In the genomic region with DNA sequence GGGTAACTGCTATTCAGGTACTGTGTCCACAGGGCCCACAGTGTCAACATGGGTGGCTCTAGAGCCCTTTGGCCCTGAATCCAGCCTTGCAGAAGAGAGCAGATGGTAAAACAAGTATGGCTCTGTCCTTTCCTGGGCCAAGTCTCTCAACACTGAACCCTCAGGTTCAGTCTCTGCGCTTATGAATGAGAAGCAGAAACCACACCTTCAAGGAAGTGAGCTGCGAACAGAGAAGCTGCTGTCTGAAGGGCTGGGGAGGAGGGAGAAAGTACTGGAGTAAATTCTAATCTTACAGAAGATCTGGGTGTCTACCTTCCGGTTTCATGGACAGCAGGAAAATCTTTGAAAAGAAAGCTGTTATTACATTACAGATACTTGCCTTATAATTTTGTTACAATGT, we compare ENCODE assay signal across 18 cellular contexts. TPM values are rescaled to one million over a fixed set of nuclear protein-coding genes. Genes with fewer than 3 reads are reported as not detected.
DNase-seq lines count a peak whose midpoint lies in the region; ATAC-seq and TF ChIP-seq lines count a peak whose summit lies in the region.
"Had no signal": no experiment of that assay in that cellular context is flagged by ENCODE, and none has a peak within 500 bp of the region (broad histone marks: within the 10 kb centered on the region; RNA-seq: fewer than 3 reads in every experiment).

No MANE protein-coding gene starts in this region.

- H3K27me3 ChIP-seq in DND-41 (ENCODE audit: insufficient read depth, low read length, poor library complexity) (no peaks in the 10 kb centered on the region), stomach (no peaks in the 10 kb centered on the region)

- H3K4me1 Mint-ChIP-seq in activated T-cell treated with anti-CD3 and anti-CD28 coated beads, Interleukin-2, amount 50 U/mL, for 24 hours (ENCODE audit: low read depth) = peaks cover 57% of the 10 kb centered on the region
- H3K4me1 Mint-ChIP-seq in nephron = peaks cover 15% of the 10 kb centered on the region

- H3K9me3 Mint-ChIP-seq in activated T-cell treated with anti-CD3 and anti-CD28 coated beads, Interleukin-2, amount 50 U/mL, for 24 hours = no peaks in the 10 kb centered on the region
- no peaks in the 10 kb centered on the region for H3K9me3 Mint-ChIP-seq in activated naive CD4-positive, alpha-beta T cell treated with anti-CD3 and anti-CD28 coated beads, Interleukin-2, amount 50 U/mL, for 72 hours
- H3K9me3 Mint-ChIP-seq in nephron = no peaks in the 10 kb centered on the region
- H3K9me3 Mint-ChIP-seq: mesothelial cell of epicardium had no signal

- TF ChIP-seq POLR2A in stomach (IDR thresholded peaks at IDR 0.05) = no peak

- H3K4me3 Mint-ChIP-seq in activated T-cell treated with anti-CD3 and anti-CD28 coated beads, Interleukin-2, amount 50 U/mL, for 24 hours = peak overlapping the region; percentile 98
- H3K4me3 Mint-ChIP-seq in nephron = peak overlapping the region in 2 of 3 experiments; percentile 14 to 34
- H3K4me3 Mint-ChIP-seq: mesothelial cell of epicardium had no signal

- no peak for TF ChIP-seq EP300 in stomach (IDR thresholded peaks at IDR 0.05)

- no peaks in the 10 kb centered on the region for H3K27me3 Mint-ChIP-seq in activated T-cell treated with anti-CD3 and anti-CD28 coated beads, Interleukin-2, amount 50 U/mL, for 24 hours
- no peaks in the 10 kb centered on the region for H3K27me3 Mint-ChIP-seq in nephron (ENCODE audit: low read depth)

- H3K4me1 ChIP-seq in DND-41 (ENCODE audit: insufficient read depth, low read length) (peaks cover 43% of the 10 kb centered on the region), stomach (peaks cover 15 to 64% (median 45%) of the 10 kb centered on the region in 4 donors)

- no peak for ATAC-seq in DND-41 (ENCODE audit: insufficient read depth, low read depth)
- no peak for ATAC-seq in activated naive CD4-positive, alpha-beta T cell treated with anti-CD3 and anti-CD28 coated beads, Interleukin-2, amount 50 U/mL, for 72 hours

- no peak overlapping the region for H3K4me3 ChIP-seq in DND-41 (ENCODE audit: low read depth in 1 of 2, low read length in 2 of 2)
- H3K4me3 ChIP-seq in stomach = no peak overlapping the region
- H3K4me3 ChIP-seq in coronary artery = no peak overlapping the region

- H3K9ac ChIP-seq in DND-41 (ENCODE audit: low read depth, low read length) = no peak overlapping the region

- peaks cover 75% of the 10 kb centered on the region for H4K20me1 ChIP-seq in DND-41 (ENCODE audit: insufficient read depth, low read length)

- peak overlapping the region; percentile 76 for H3K27ac Mint-ChIP-seq in activated T-cell treated with anti-CD3 and anti-CD28 coated beads, Interleukin-2, amount 50 U/mL, for 24 hours
- peak overlapping the region; percentile 63 to 85 for H3K27ac Mint-ChIP-seq in activated naive CD4-positive, alpha-beta T cell treated with anti-CD3 and anti-CD28 coated beads, Interleukin-2, amount 50 U/mL, for 72 hours
- no peak overlapping the region for H3K27ac Mint-ChIP-seq in nephron
- H3K27ac Mint-ChIP-seq: mesothelial cell of epicardium had no signal

- intact Hi-C loops in stomach (cut with DNase I; ENCODE audit: low total_unique reads) = no loop called here

- DNase-seq in activated T-cell treated with anti-CD3 and anti-CD28 coated beads, Interleukin-2, amount 50 U/mL, for 24 hours = no peak
- DNase-seq in activated T-cell treated with anti-CD3 and anti-CD28 coated beads, Interleukin-2, amount 50 U/mL, for 48 hours = no peak
- DNase-seq in DND-41 (no peak), stomach (no peak), coronary artery (ENCODE audit: low spot score) (no peak)
- no peak for DNase-seq in activated naive CD4-positive, alpha-beta T cell treated with anti-CD3 and anti-CD28 coated beads, Interleukin-2, amount 50 U/mL, for 72 hours (ENCODE audit: low spot score in 2 of 2)
- DNase-seq in stimulated activated naive CD4-positive, alpha-beta T cell treated with Interleukin-2 at 50 U/mL for 16 hours (lab: John Stamatoyannopoulos, UW) = no peak
- DNase-seq: ACHN, aorta, GF-D8, kidney, MV-4-11, NCI-H2029 treated with DMSO at 0.1 percent for 48 hours, NCI-H510A treated with DMSO at 0.1 percent for 48 hours, SHP77 had no signal

- H3K27ac ChIP-seq in DND-41 (ENCODE audit: low read length) (no peak overlapping the region), stomach (no peak overlapping the region), coronary artery (no peak overlapping the region)

- H3K36me3 ChIP-seq in DND-41 (ENCODE audit: insufficient read depth, low read length) (peaks cover 77% of the 10 kb centered on the region), stomach (peaks cover 65 to 71% (median 70%) of the 10 kb centered on the region in 4 donors)

- peaks cover 71% of the 10 kb centered on the region for H3K79me2 ChIP-seq in DND-41 (ENCODE audit: insufficient read depth, low read length)

- no peak overlapping the region for H2AFZ ChIP-seq in DND-41 (ENCODE audit: low read depth, low read length)

- peak overlapping the region; percentile 60; the same call in 1 of the 2 replicates for H3K4me2 ChIP-seq in DND-41 (ENCODE audit: insufficient read depth, low read length)

- H3K9me3 ChIP-seq in DND-41 (ENCODE audit: insufficient read depth, low read length, severe bottlenecking) (no peaks in the 10 kb centered on the region), stomach (no peaks in the 10 kb centered on the region)

- 46 to 64% (median 55%) methylated on average over 3 of the region's 3 CpGs for WGBS in stomach, 5 donors

- H3K36me3 Mint-ChIP-seq in activated T-cell treated with anti-CD3 and anti-CD28 coated beads, Interleukin-2, amount 50 U/mL, for 24 hours (ENCODE audit: low read depth) = peaks cover 95% of the 10 kb centered on the region
- peaks cover 40 to 43% of the 10 kb centered on the region in 2 donors for H3K36me3 Mint-ChIP-seq in activated naive CD4-positive, alpha-beta T cell treated with anti-CD3 and anti-CD28 coated beads, Interleukin-2, amount 50 U/mL, for 72 hours
- peaks cover 34% of the 10 kb centered on the region for H3K36me3 Mint-ChIP-seq in nephron (ENCODE audit: low read depth)

- TF ChIP-seq CTCF in DND-41 (IDR thresholded peaks at IDR 0.05; ENCODE audit: borderline replicate concordance, extremely low read depth, low read length, poor library complexity, severe bottlenecking) = no peak
- TF ChIP-seq CTCF in nephron (IDR thresholded peaks at IDR 0.05; ENCODE audit: unreplicated experiment in 3 of 3) = no peak
- TF ChIP-seq CTCF in stomach (IDR thresholded peaks at IDR 0.05) = no peak
- no peak for TF ChIP-seq CTCF in coronary artery (IDR thresholded peaks at IDR 0.05)

RNA-seq across cellular contexts. Expression of a gene that starts 4.1 kb away (rescaled TPM):
- 100 to 1,000 TPM; 138 to 184 TPM for total RNA-seq in activated naive CD4-positive, alpha-beta T cell treated with anti-CD3 and anti-CD28 coated beads, Interleukin-2, amount 50 U/mL, for 72 hours
- total RNA-seq in stomach = 100 to 1,000 TPM in 2 of 5 donors, 10 to 100 TPM in 3; 40.8 to 219 (median 79.5) TPM
- 10 to 100 TPM; 31.2 to 45.2 (median 32.2) TPM for polyA plus RNA-seq in stomach

RNA-seq across cellular contexts. Expression of a gene that starts 18.6 kb away (rescaled TPM):
- under 1 TPM; 0.09 to 0.19 TPM for total RNA-seq in activated naive CD4-positive, alpha-beta T cell treated with anti-CD3 and anti-CD28 coated beads, Interleukin-2, amount 50 U/mL, for 72 hours
- 10 to 100 TPM in 1 of 5 donors, 1 to 10 TPM in 2, under 1 TPM in 2; 0.29 to 24.1 (median 3.0) TPM for total RNA-seq in stomach
- 1 to 10 TPM in 1 of 3 donors, under 1 TPM in 2; 0.76 to 1.2 (median 0.98) TPM for polyA plus RNA-seq in stomach
- total RNA-seq: T-helper 1 cell treated with Interleukin-12 subunit alpha and Interleukin-12 subunit beta and Interleukin-4 antibody, amounts not matched to agents 30 ng/mL and 1 ng/mL, for 36 hours had no signal

RNA-seq across cellular contexts. Expression of a gene that starts 50.2 kb away (rescaled TPM):
- total RNA-seq in activated naive CD4-positive, alpha-beta T cell treated with anti-CD3 and anti-CD28 coated beads, Interleukin-2, amount 50 U/mL, for 72 hours = under 1 TPM in 1 of 2 donors, not detected in 1; 0.50 TPM
- total RNA-seq in stomach = 10 to 100 TPM in 2 of 5 donors, 1 to 10 TPM in 3; 2.6 to 17.6 (median 6.2) TPM
- 10 to 100 TPM; 10.3 to 21.8 (median 11.9) TPM for polyA plus RNA-seq in stomach
- total RNA-seq: mesothelial cell of epicardium; T-helper 1 cell treated with Interleukin-12 subunit alpha and Interleukin-12 subunit beta and Interleukin-4 antibody, amounts not matched to agents 30 ng/mL and 1 ng/mL, for 36 hours had no signal

Comparison
In these comparisons a context has a peak if more than half of its experiments do, and no peak if none do; other contexts are left out.
1. H3K27ac Mint-ChIP-seq: peak in activated T-cell treated with anti-CD3 and anti-CD28 coated beads, Interleukin-2, amount 50 U/mL, for 24 hours (single experiment) and activated naive CD4-positive, alpha-beta T cell treated with anti-CD3 and anti-CD28 coated beads, Interleukin-2, amount 50 U/mL, for 72 hours (2 of 2); none in nephron (0 of 3).